Comparison of ENCODE assay signal across 20 cellular contexts in the genomic region with DNA sequence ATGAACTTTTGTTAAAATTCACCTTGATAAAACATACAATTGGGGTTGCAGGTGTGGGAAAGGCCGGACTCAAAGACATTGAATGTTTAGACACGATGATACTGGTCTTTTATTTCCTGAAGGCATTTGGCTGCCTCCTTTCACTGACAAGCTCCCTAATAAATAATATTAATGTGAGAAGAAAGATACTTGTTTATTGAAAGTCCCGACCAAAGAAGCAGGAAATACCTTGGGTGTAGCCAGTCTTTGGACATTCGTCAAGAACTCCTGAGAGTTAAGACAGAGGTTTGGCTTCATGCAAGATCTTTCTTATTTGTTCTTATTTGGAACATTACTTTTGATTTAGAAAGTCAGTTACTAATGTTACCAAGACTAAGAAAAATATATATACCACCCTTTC.
DNase-seq lines count a peak whose midpoint lies in the region; ATAC-seq, FAIRE-seq and TF ChIP-seq lines count a peak whose summit lies in the region.
"Had no signal": no experiment of that assay in that cellular context is flagged by ENCODE, and none has a peak within 500 bp of the region (broad histone marks: within the 10 kb centered on the region; RNA-seq: fewer than 3 reads in every experiment).

No MANE protein-coding gene starts in this region.

- H3K4me3 ChIP-seq in epithelial cell of esophagus (ENCODE audit: low read length): no peak overlapping the region
- H3K4me3 ChIP-seq: BLaER1 treated with 17β-estradiol and CSF1 and Interleukin-3, amounts not matched to agents 10 nM and 100 nM; GM12878; GM23338 had no signal

- no peak for FAIRE-seq in HTR-8/SVneo (lab: Jason Lieb, UNC)
- FAIRE-seq: GM12878 had no signal

- no peak for TF ChIP-seq CTCF in epithelial cell of esophagus (IDR thresholded peaks at IDR 0.05; ENCODE audit: insufficient read depth, low read depth, low read length, missing control alignments)

- ATAC-seq in sciatic nerve: peak; percentile 73
- ATAC-seq: CD8-positive, alpha-beta T cell; GM12878; GM23338; Panc1 had no signal

- DNase-seq in HT-29 (ENCODE audit: low spot score) (peak; percentile 8), epithelial cell of esophagus (ENCODE audit: low read depth) (peak; percentile 25), fibroblast of the conjunctiva (ENCODE audit: low read depth) (peak; percentile 1), sciatic nerve (ENCODE audit: low spot score) (no peak), 8988T (no peak), Kasumi-1 (lab: John Stamatoyannopoulos, UW) (no peak), HTR-8/SVneo (ENCODE audit: insufficient read length, low spot score) (no peak)
- DNase-seq in effector CD8-positive, alpha-beta T cell (lab: John Stamatoyannopoulos, UW): no peak
- DNase-seq: Calu3; CD8-positive, alpha-beta T cell; EL; HCEC 1CT; NCI-H1105; NCI-H2081; NCI-H446 treated with DMSO at 0.1 percent for 48 hours; SHP77 had no signal

- intact Hi-C loops in sciatic nerve (cut with DNase I): no loop called here

Comparison
In these comparisons a context has a peak if more than half of its experiments do, and no peak if none do; other contexts are left out.
1. DNase-seq: peak in HT-29 (single experiment), epithelial cell of esophagus (single experiment) and fibroblast of the conjunctiva (single experiment); none in sciatic nerve (single experiment), 8988T (single experiment), effector CD8-positive, alpha-beta T cell (single experiment), Kasumi-1 (0 of 2) and HTR-8/SVneo (single experiment).